In the genomic region with DNA sequence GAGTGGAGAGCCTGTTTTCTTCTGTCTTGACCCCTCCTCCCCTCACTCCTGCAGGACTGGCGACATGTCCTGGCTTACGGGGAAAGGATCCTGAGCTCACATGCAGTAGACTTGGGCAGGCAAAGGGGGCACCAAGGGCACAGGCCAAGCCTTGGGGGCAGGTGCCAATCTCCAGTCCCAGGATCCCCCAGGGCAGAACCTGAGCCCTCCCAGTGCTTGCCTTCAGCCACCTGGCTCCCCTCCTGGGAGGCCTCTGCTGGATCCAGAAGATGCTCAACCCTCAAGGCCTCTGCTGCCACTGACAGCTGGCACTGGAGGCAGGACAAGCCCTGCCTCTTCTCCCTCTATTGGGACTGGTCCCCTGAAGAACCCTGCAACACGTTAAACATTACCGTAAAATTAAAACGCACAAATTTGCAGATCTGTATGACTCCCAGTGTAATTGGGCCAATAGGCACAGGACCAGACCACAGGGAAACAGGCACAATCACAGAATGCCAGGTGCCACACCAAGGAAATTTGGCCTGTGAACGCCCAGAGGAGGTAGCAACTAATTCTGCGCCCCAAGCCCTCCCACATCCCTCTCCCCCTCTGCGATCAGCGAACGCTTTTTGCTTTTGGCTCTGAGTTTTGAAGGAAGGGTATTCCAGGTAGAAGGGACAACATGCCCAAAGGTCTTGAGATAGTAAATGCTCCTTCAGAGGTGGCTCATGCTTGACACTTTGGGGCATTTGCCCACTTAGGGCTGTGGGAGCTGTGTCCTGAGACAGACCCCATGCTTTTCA, we compare ENCODE assay signal across 1 cellular context.
TF ChIP-seq lines count a peak whose summit lies in the region.

No MANE protein-coding gene starts in this region.

TF ChIP-seq in HEK293, 187 proteins besides CTCF, POLR2A, EP300 and RAD21 (continued from another document):
- TF ChIP-seq, protein P1, sequence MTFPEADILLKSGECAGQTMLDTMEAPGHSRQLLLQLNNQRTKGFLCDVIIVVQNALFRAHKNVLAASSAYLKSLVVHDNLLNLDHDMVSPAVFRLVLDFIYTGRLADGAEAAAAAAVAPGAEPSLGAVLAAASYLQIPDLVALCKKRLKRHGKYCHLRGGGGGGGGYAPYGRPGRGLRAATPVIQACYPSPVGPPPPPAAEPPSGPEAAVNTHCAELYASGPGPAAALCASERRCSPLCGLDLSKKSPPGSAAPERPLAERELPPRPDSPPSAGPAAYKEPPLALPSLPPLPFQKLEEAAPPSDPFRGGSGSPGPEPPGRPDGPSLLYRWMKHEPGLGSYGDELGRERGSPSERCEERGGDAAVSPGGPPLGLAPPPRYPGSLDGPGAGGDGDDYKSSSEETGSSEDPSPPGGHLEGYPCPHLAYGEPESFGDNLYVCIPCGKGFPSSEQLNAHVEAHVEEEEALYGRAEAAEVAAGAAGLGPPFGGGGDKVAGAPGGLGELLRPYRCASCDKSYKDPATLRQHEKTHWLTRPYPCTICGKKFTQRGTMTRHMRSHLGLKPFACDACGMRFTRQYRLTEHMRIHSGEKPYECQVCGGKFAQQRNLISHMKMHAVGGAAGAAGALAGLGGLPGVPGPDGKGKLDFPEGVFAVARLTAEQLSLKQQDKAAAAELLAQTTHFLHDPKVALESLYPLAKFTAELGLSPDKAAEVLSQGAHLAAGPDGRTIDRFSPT (tag by site-specific recombination; IDR thresholded peaks at IDR 0.05): peak; percentile 53
- TF ChIP-seq GLIS1 (tag by site-specific recombination; IDR thresholded peaks at IDR 0.05) (peak; percentile 48), GLIS2 (tag by site-specific recombination; IDR thresholded peaks at IDR 0.05) (peak; percentile 25; the same call in 1 of the 2 replicates)
